ENCODE assay signal across 15 cellular contexts in the genomic region with DNA sequence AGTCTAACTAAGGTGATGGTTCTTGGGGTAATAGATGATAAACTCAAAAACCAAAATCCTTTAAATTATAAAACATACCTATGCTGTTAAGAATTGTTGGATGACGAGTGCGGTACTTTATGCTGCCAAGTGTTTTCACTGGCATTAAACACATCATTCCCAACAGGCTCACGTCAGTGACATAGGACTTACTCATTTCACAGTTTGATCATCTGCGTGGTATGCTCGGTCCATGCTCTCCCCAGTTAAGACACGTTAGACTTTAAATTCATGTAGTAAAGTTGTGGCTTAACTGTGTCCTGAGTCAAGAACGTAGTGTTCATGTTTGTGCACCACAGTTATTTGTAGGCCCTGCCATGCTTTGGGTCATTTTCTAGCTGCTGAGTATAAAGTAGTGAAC.
DNase-seq lines count a peak whose midpoint lies in the region; ATAC-seq, FAIRE-seq and TF ChIP-seq lines count a peak whose summit lies in the region.
"Had no signal": no experiment of that assay in that cellular context is flagged by ENCODE, and none has a peak within 500 bp of the region (broad histone marks: within the 10 kb centered on the region; RNA-seq: fewer than 3 reads in every experiment).

No MANE protein-coding gene starts in this region.

- POLR2A ChIA-PET in BJ (lab: Charles Lee), result no interaction called here

- no peaks in the 10 kb centered on the region for H3K27me3 ChIP-seq in BJ (ENCODE audit: control insufficient read depth, insufficient read depth, low read length)

- no peak overlapping the region for H3K4me3 ChIP-seq in BJ (ENCODE audit: low read depth, low read length)
- H3K4me3 ChIP-seq in epithelial cell of esophagus (ENCODE audit: low read length), result no peak overlapping the region
- H3K4me3 ChIP-seq in skeletal muscle cell (ENCODE audit: low read depth, low read length), result no peak overlapping the region
- H3K4me3 ChIP-seq: A549 had no signal

- ATAC-seq in HG02678 (IDR thresholded peaks at IDR 0.05; ENCODE audit: unreplicated experiment), result no peak
- ATAC-seq: A549 had no signal

- no peaks in the 10 kb centered on the region for H3K36me3 ChIP-seq in BJ (ENCODE audit: control insufficient read depth, insufficient read depth, low read length)

- DNase-seq in BJ (ENCODE audit: low read depth) (peak; percentile 2), RCC 7860 (ENCODE audit: low spot score) (peak; percentile 69), epithelial cell of esophagus (ENCODE audit: low read depth) (peak; percentile 3), skeletal muscle cell (ENCODE audit: low read depth) (peak; percentile 83), NCI-H1092 (lab: John Stamatoyannopoulos, UW) (no peak), epidermal melanocyte (ENCODE audit: insufficient read length, low spot score) (no peak)
- DNase-seq: DND-41, GDM1, H7, NCI-H1105, NCI-H1694, OCI-M1, RPMI8226 had no signal

- TF ChIP-seq CTCF in BJ (IDR thresholded peaks at IDR 0.05; ENCODE audit: insufficient read depth, low read depth, low read length), result no peak
- TF ChIP-seq CTCF in epithelial cell of esophagus (IDR thresholded peaks at IDR 0.05; ENCODE audit: insufficient read depth, low read depth, low read length, missing control alignments), result no peak

- FAIRE-seq in RCC 7860 (lab: Jason Lieb, UNC), result no peak
- FAIRE-seq: A549 had no signal

- CTCF ChIA-PET in BJ (lab: Yijun Ruan, JAX), result no interaction called here

Comparison
In these comparisons a context has a peak if more than half of its experiments do, and no peak if none do; other contexts are left out.
1. DNase-seq: peak in BJ (single experiment), RCC 7860 (single experiment), epithelial cell of esophagus (single experiment) and skeletal muscle cell (single experiment); none in NCI-H1092 (single experiment) and epidermal melanocyte (single experiment).